ENCODE assay signal across 8 cellular contexts in genomic region chr9:75086443-75087278, GRCh38. TPM values are rescaled to one million over a fixed set of nuclear protein-coding genes. Genes with fewer than 3 reads are reported as not detected.
DNase-seq lines count a peak whose midpoint lies in the region; ATAC-seq and TF ChIP-seq lines count a peak whose summit lies in the region.

No MANE protein-coding gene starts in this region.

- H3K79me2 ChIP-seq in ACC112 (ENCODE audit: control insufficient read depth, insufficient read depth, low read length, unreplicated experiment): peaks cover 38% of the 10 kb centered on the region

- H3K36me3 ChIP-seq in ACC112 (ENCODE audit: insufficient read depth, low read length): peaks cover 5% of the 10 kb centered on the region; the same call in 1 of the 2 replicates
- peaks cover 8% of the 10 kb centered on the region; the same call in 1 of the 2 replicates for H3K36me3 ChIP-seq in KOPT-K1 (ENCODE audit: insufficient read depth, low read length)

- no peak for TF ChIP-seq CTCF in cardiac fibroblast (IDR thresholded peaks at IDR 0.05; ENCODE audit: low read depth, low read length)
- TF ChIP-seq CTCF in mesothelial cell of epicardium (IDR thresholded peaks at IDR 0.05; ENCODE audit: unreplicated experiment): no peak

- H3K27ac ChIP-seq in ACC112 (ENCODE audit: low read depth, low read length): peak overlapping the region; percentile 60
- H3K27ac ChIP-seq in KOPT-K1 (ENCODE audit: low read depth, low read length, poor library complexity, severe bottlenecking): peak overlapping the region; percentile 77

- peak overlapping the region; percentile 90 for H3K4me3 Mint-ChIP-seq in mesothelial cell of epicardium

- no peak for ATAC-seq in HG03039 (IDR thresholded peaks at IDR 0.05; ENCODE audit: unreplicated experiment)

- no peaks in the 10 kb centered on the region for H3K9me3 Mint-ChIP-seq in mesothelial cell of epicardium

- no peaks in the 10 kb centered on the region for H3K27me3 ChIP-seq in ACC112 (ENCODE audit: insufficient read depth, low read length)

- no peaks in the 10 kb centered on the region for H3K27me3 Mint-ChIP-seq in mesothelial cell of epicardium (ENCODE audit: low read depth)

- H3K4me1 Mint-ChIP-seq in mesothelial cell of epicardium: peaks cover 56% of the 10 kb centered on the region

- H3K36me3 Mint-ChIP-seq in mesothelial cell of epicardium: no peaks in the 10 kb centered on the region

- H3K9me3 ChIP-seq in KOPT-K1 (ENCODE audit: insufficient read depth, low read length, poor library complexity, severe bottlenecking): no peaks in the 10 kb centered on the region

- peaks cover 12% of the 10 kb centered on the region for H3K4me1 ChIP-seq in ACC112 (ENCODE audit: control insufficient read depth, insufficient read depth, low read length, unreplicated experiment)

- DNase-seq in cardiac fibroblast (ENCODE audit: low read depth in 2 of 2): no peak
- DNase-seq in mesothelial cell of epicardium (ENCODE audit: low spot score in 2 of 2, unreplicated experiment in 2 of 2): no peak
- no peak for DNase-seq in cortex of kidney (lab: John Stamatoyannopoulos, UW)
- no peak for DNase-seq in GOT3 (lab: John Stamatoyannopoulos, UW)
- DNase-seq in AML-193 (lab: John Stamatoyannopoulos, UW): no peak

- H3K27ac Mint-ChIP-seq in mesothelial cell of epicardium: peak overlapping the region; percentile 66

- H2AFZ ChIP-seq in ACC112 (ENCODE audit: low read length, unreplicated experiment): peak overlapping the region; percentile 59

- H3K4me3 ChIP-seq in ACC112 (ENCODE audit: low read depth, low read length): peak overlapping the region; percentile 86
- peak overlapping the region; percentile 92 to 98 for H3K4me3 ChIP-seq in cardiac fibroblast (replicated peaks in 1 of 2; ENCODE audit: low read depth in 2 of 2, low read length in 2 of 2)

RNA-seq across cellular contexts. Expression of gene NMRK1, which starts 1.3 kb away (rescaled TPM):
- total RNA-seq in mesothelial cell of epicardium: 7.6 to 9.0 TPM (median 7.9 TPM) in 3 replicates

RNA-seq across cellular contexts. Expression of gene OSTF1, which starts 1.7 kb away (rescaled TPM):
- 10.5 to 13.3 TPM (median 10.7 TPM) in 3 replicates for total RNA-seq in mesothelial cell of epicardium

RNA-seq across cellular contexts. Expression of gene CARNMT1, which starts 58.6 kb away (rescaled TPM):
- total RNA-seq in mesothelial cell of epicardium: 22.0 to 27.2 TPM (median 24.2 TPM) in 3 replicates
